ENCODE assay signal across 28 cellular contexts in the genomic region with DNA sequence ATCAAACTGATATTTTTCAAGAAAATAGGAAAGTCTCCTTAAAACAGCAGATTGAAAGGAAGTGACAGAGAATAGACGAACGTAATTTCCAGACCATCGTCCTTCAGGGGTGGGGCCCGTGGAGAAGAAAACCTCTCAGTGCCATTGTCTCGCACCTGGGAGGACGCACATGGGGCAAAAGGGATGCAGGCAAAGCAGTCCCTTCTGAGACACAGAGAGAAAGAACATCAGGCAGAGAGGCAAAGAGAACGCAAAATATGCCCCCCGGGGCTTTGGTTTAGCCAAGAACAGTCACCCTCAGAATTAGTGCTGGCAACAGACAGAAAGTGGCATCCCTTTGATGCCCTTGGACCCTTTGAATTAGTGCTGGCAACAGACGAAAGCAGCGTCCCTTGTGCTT. TPM values are rescaled to one million over a fixed set of nuclear protein-coding genes. Genes with fewer than 3 reads are reported as not detected.
"Had no signal": no experiment of that assay in that cellular context is flagged by ENCODE, and none has a peak within 500 bp of the region (broad histone marks: within the 10 kb centered on the region; RNA-seq: fewer than 3 reads in every experiment).

No MANE protein-coding gene starts in this region.

- H3K36me3 Mint-ChIP-seq: activated naive CD4-positive, alpha-beta T cell treated with anti-CD3 and anti-CD28 coated beads, Interleukin-2, amount 50 U/mL, for 72 hours; brain; WTC11 had no signal

- ATAC-seq: activated naive CD4-positive, alpha-beta T cell treated with anti-CD3 and anti-CD28 coated beads, Interleukin-2, amount 50 U/mL, for 72 hours; activated naive CD8-positive, alpha-beta T cell treated with anti-CD3 and anti-CD28 coated beads, Interleukin-2, amount 50 U/mL, for 24 hours; activated T-cell treated with anti-CD3 and anti-CD28 coated beads, Interleukin-2, amount 50 U/mL, for 4 hours; Panc1; T-helper 17 cell had no signal

- H3K27ac ChIP-seq: ascending aorta, KMS-11, SJSA1 had no signal

- H3K9me3 ChIP-seq: ascending aorta, SJSA1 had no signal

- H3K9ac ChIP-seq: KMS-11 had no signal

- H3K4me1 ChIP-seq: ascending aorta, SJSA1 had no signal

- H3K4me3 ChIP-seq: ascending aorta, SJSA1 had no signal

- H3K4me1 Mint-ChIP-seq: activated naive CD8-positive, alpha-beta T cell treated with anti-CD3 and anti-CD28 coated beads, Interleukin-2, amount 50 U/mL, for 24 hours had no signal

- H3K4me3 Mint-ChIP-seq: activated naive CD8-positive, alpha-beta T cell treated with anti-CD3 and anti-CD28 coated beads, Interleukin-2, amount 50 U/mL, for 24 hours; activated T-cell treated with anti-CD3 and anti-CD28 coated beads, Interleukin-2, amount 50 U/mL, for 4 hours; brain; T-helper 17 cell; WTC11 had no signal

- H3K9me3 Mint-ChIP-seq: activated naive CD4-positive, alpha-beta T cell treated with anti-CD3 and anti-CD28 coated beads, Interleukin-2, amount 50 U/mL, for 72 hours; activated naive CD8-positive, alpha-beta T cell treated with anti-CD3 and anti-CD28 coated beads, Interleukin-2, amount 50 U/mL, for 24 hours; activated T-cell treated with anti-CD3 and anti-CD28 coated beads, Interleukin-2, amount 50 U/mL, for 4 hours; WTC11 had no signal

- H3K36me3 ChIP-seq: ascending aorta, SJSA1 had no signal

- H3K27ac Mint-ChIP-seq: activated naive CD8-positive, alpha-beta T cell treated with anti-CD3 and anti-CD28 coated beads, Interleukin-2, amount 50 U/mL, for 24 hours; T-helper 17 cell; WTC11 had no signal

- H3K27me3 ChIP-seq: ascending aorta had no signal

- H3K4me2 ChIP-seq: KMS-11 had no signal

- DNase-seq: activated CD4-positive, alpha-beta T cell treated with anti-CD3 and anti-CD28 coated beads for 48 hours; activated CD4-positive, alpha-beta T cell treated with anti-CD3 and anti-CD28 coated beads, Interleukin-2, amount 50 U/mL, for 4 hours; activated CD4-positive, CD25-positive, alpha-beta regulatory T cell treated with anti-CD3 and anti-CD28 coated beads, Interleukin-2, amount 50 U/mL, for 72 hours; activated effector memory CD4-positive, alpha-beta T cell treated with anti-CD3 and anti-CD28 coated beads, Interleukin-2, amount 50 U/mL, for 16 hours; activated naive CD4-positive, alpha-beta T cell treated with Interleukin-2 at 50 U/mL for 16 hours; activated naive CD8-positive, alpha-beta T cell treated with anti-CD3 and anti-CD28 coated beads, Interleukin-2, amount 50 U/mL, for 24 hours; activated T-cell treated with anti-CD3 and anti-CD28 coated beads, Interleukin-2, amount 50 U/mL, for 4 hours; amniotic stem cell; NCI-H1417 treated with DMSO at 0.1 percent for 48 hours; NCI-H1694; NCI-H2029; NCI-H2107; NCI-H2171 treated with DMSO at 0.1 percent for 48 hours; NCI-H226; NCI-H510A; NCI-H526 treated with DMSO at 0.1 percent for 48 hours; NCI-H82; SHP77; T-helper 17 cell; T-helper 9 cell had no signal

RNA-seq across cellular contexts. Expression of gene MUC20, which starts 37.0 kb away (rescaled TPM):
- total RNA-seq: SJSA1 had no signal

RNA-seq across cellular contexts. Expression of gene MUC4, which starts 53.9 kb away (rescaled TPM):
- total RNA-seq: ascending aorta, MCF 10A, SJSA1, T-helper 17 cell had no signal
